ENCODE assay signal across 29 cellular contexts in the genomic region with DNA sequence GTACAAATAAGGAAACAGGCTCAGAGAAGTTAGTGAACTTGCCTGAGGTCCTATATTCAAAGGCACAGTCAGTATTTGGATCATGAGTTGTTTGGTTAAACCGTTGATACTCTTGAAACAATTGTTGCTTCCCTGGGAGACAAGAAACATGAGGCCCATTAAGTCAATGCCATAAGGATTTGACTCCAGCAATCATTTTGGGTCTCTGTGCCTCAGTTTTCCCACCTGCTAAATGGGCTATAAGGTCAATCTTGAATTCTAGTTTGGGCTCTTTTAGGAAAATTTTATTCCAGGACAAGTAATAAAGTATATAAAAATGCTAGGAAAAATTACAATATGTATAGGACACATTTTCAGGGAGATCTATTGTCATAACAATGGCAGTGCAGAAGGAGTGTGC.
"Had no signal": no experiment of that assay in that cellular context is flagged by ENCODE, and none has a peak within 500 bp of the region (broad histone marks: within the 10 kb centered on the region; RNA-seq: fewer than 3 reads in every experiment).

No MANE protein-coding gene starts in this region.

- ATAC-seq: effector memory CD8-positive, alpha-beta T cell; esophagus mucosa; foreskin keratinocyte; gastrocnemius medialis; gastroesophageal sphincter; heart left ventricle; heart right ventricle had no signal

- H3K27ac Mint-ChIP-seq: dendritic cell treated with granulocyte-macrophage colony-stimulating factor and Interleukin-4, amounts not matched to agents 40 ng/mL and 50 ng/mL, for 4 days; effector memory CD8-positive, alpha-beta T cell; endodermal cell had no signal

- H3K27me3 ChIP-seq: colonic mucosa, dorsolateral prefrontal cortex, esophagus muscularis mucosa, esophagus squamous epithelium, gastrocnemius medialis, gastroesophageal sphincter, heart left ventricle, heart right ventricle had no signal

- H3K4me3 Mint-ChIP-seq: dendritic cell treated with granulocyte-macrophage colony-stimulating factor and Interleukin-4, amounts not matched to agents 40 ng/mL and 50 ng/mL, for 4 days; effector memory CD8-positive, alpha-beta T cell; endodermal cell had no signal

- H3K27ac ChIP-seq: colonic mucosa, coronary artery, dorsolateral prefrontal cortex, epithelial cell of prostate, esophagus muscularis mucosa, esophagus squamous epithelium, foreskin keratinocyte, gastrocnemius medialis, gastroesophageal sphincter, heart left ventricle, heart right ventricle had no signal

- H3K9me3 ChIP-seq: colonic mucosa, esophagus squamous epithelium, gastrocnemius medialis had no signal

- DNase-seq: colonic mucosa; cortex of kidney; dermis blood vessel endothelial cell; dorsolateral prefrontal cortex; effector CD4-positive, alpha-beta T cell; effector CD8-positive, alpha-beta T cell; effector memory CD4-positive, alpha-beta T cell; effector memory CD8-positive, alpha-beta T cell; endodermal cell; erythroblast; esophagus squamous epithelium; foreskin fibroblast; foreskin keratinocyte; foreskin melanocyte; gastrocnemius medialis; glutamatergic neuron; head of caudate nucleus; heart left ventricle; heart right ventricle had no signal

- H3K9me3 Mint-ChIP-seq: effector memory CD8-positive, alpha-beta T cell had no signal

- H3K4me1 ChIP-seq: colonic mucosa, esophagus squamous epithelium, foreskin keratinocyte, gastrocnemius medialis had no signal

- H3K4me3 ChIP-seq: colonic mucosa, coronary artery, dorsolateral prefrontal cortex, esophagus muscularis mucosa, esophagus squamous epithelium, gastrocnemius medialis, gastroesophageal sphincter, heart left ventricle, heart right ventricle had no signal

- H3K36me3 ChIP-seq: colonic mucosa, esophagus muscularis mucosa, esophagus squamous epithelium, gastrocnemius medialis, gastroesophageal sphincter, heart left ventricle, heart right ventricle had no signal

- H3K4me1 Mint-ChIP-seq: endodermal cell had no signal

- FAIRE-seq: colon, endometrium, endothelial cell of umbilical vein, frontal cortex had no signal
